ENCODE assay signal across 1 cellular context in the genomic region with DNA sequence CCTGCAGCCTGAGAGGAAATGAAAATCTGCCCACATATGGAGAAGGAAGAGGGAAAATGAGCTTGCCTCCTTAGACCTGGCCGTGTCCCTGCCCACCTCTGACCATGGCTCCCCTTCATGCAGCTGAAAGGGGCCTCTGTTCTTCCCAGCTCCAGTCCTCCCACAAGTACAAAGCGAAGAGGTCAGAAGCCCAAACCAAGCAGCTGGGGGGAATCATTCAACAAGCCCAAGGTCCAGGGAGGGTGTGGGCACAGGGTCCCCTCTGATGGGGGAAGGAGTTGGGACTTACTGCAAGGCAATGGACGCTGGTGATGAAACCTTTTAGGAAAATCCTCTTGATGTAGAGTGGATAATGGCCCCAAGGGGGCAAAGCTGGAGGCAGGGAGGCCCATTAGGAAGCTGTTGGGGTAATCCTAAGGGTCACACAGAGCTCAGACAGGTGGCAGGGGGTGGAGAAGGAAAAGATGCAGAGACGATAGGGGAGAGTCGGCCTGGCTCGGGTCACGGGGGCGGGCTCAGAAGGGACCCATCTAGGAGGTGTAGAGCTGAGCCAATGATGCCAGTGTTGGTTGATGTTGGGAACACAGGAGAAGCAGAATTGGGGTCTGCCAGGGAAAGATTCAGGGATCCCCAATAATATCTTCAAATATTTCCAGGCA.
TF ChIP-seq lines count a peak whose summit lies in the region.

No MANE protein-coding gene starts in this region.

TF ChIP-seq in WTC11, 78 proteins besides CTCF, POLR2A, EP300 and RAD21 (continued from another document):
- TF ChIP-seq ZNF532 (CRISPR knock-in tag; IDR thresholded peaks at IDR 0.05; ENCODE audit: borderline replicate concordance): no peak
- TF ChIP-seq NR3C1 (CRISPR knock-in tag; conservative IDR thresholded peaks at IDR 0.05; ENCODE audit: low read depth): no peak
- TF ChIP-seq SP1 (CRISPR knock-in tag; conservative IDR thresholded peaks at IDR 0.05): no peak
